ENCODE assay signal across 8 cellular contexts in the genomic region with DNA sequence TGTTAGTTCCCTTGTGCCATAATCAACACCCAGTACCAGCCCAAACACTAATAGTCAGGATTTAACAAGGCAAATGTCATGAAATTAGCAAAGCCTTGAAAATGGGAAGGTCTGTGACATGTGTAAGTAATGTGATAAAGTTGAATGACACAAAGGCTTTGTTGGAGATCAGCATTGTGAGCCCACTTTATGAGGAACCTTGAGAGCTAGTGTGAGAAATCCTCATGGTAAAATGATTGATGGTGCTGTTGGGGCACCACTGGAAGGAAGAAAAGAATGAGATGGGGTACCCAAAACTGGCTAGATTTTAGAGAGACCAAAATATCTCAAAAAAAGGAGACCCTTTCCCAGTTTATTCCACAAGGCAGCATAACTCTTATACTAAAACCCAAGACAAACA. TPM values are rescaled to one million over a fixed set of nuclear protein-coding genes. Genes with fewer than 3 reads are reported as not detected.
DNase-seq lines count a peak whose midpoint lies in the region; ATAC-seq, FAIRE-seq and TF ChIP-seq lines count a peak whose summit lies in the region.

No MANE protein-coding gene starts in this region.

- BruUV-seq in OCI-LY7 (replicated peaks; lab: Mats Ljungman, UMichigan) (no TSS peak), endothelial cell of umbilical vein (replicated peaks; lab: Mats Ljungman, UMichigan) (no TSS peak)

- FAIRE-seq in endothelial cell of umbilical vein (lab: Jason Lieb, UNC) (no peak), GM19239 (lab: Jason Lieb, UNC) (no peak)

- DNase-seq in NCI-H1694 (lab: John Stamatoyannopoulos, UW) (peak; percentile 0), NCI-H1694 treated with DMSO at 0.1 percent for 48 hours (lab: John Stamatoyannopoulos, UW) (no peak), OCI-LY7 (ENCODE audit: low spot score) (peak; percentile 38), endothelial cell of umbilical vein (ENCODE audit: low read depth, low spot score) (no peak), sigmoid colon (no peak), GM19239 (ENCODE audit: insufficient read length, low spot score) (no peak)

- H3K36me3 ChIP-seq in OCI-LY7 (ENCODE audit: insufficient read depth, low read length) (peaks cover 4% of the 10 kb centered on the region; the same call in 1 of the 2 replicates), endothelial cell of umbilical vein (ENCODE audit: control insufficient read depth in 2 of 2, extremely low read depth in 1 of 2, insufficient read depth in 2 of 2, low read length in 2 of 2) (no peaks in the 10 kb centered on the region), sigmoid colon (no peaks in the 10 kb centered on the region)

- no peak overlapping the region for H3K9ac ChIP-seq in endothelial cell of umbilical vein (replicated peaks; ENCODE audit: extremely low read depth, insufficient read depth, low read length)

- H3K9me3 ChIP-seq in OCI-LY7 (ENCODE audit: low read length) (no peaks in the 10 kb centered on the region), endothelial cell of umbilical vein (replicated peaks; ENCODE audit: control insufficient read depth, insufficient read depth, low read length) (no peaks in the 10 kb centered on the region), sigmoid colon (no peaks in the 10 kb centered on the region)

- H3K4me2 ChIP-seq in OCI-LY7 (ENCODE audit: low read length): peak overlapping the region; percentile 86
- peak overlapping the region; percentile 85 for H3K4me2 ChIP-seq in endothelial cell of umbilical vein (ENCODE audit: insufficient read depth, low read length)

- H3K79me2 ChIP-seq in OCI-LY7 (ENCODE audit: insufficient read depth, low read depth, low read length): peaks cover 34% of the 10 kb centered on the region
- H3K79me2 ChIP-seq in endothelial cell of umbilical vein (ENCODE audit: control insufficient read depth, insufficient read depth, low read length): peaks cover 24% of the 10 kb centered on the region

- ATAC-seq in HG02852 (IDR thresholded peaks at IDR 0.05; ENCODE audit: unreplicated experiment): no peak
- no peak for ATAC-seq in HG03175 (IDR thresholded peaks at IDR 0.05; ENCODE audit: unreplicated experiment)

- TF ChIP-seq POLR2A in endothelial cell of umbilical vein (IDR thresholded peaks at IDR 0.05; ENCODE audit: low read depth, low read length) (no peak), sigmoid colon (IDR thresholded peaks at IDR 0.05) (no peak)

- peaks cover 12% of the 10 kb centered on the region for H3K4me1 ChIP-seq in OCI-LY7 (ENCODE audit: insufficient read depth, low read length, poor library complexity, severe bottlenecking)
- H3K4me1 ChIP-seq in endothelial cell of umbilical vein (ENCODE audit: control insufficient read depth, extremely low read depth, insufficient read depth, low read length): peaks cover 19% of the 10 kb centered on the region
- H3K4me1 ChIP-seq in sigmoid colon: peaks cover 0 to 31% (median 29%) of the 10 kb centered on the region in 4 donors

- no peaks in the 10 kb centered on the region for H3K9me2 ChIP-seq in OCI-LY7 (ENCODE audit: insufficient read depth, low read length)

- H3K4me3 ChIP-seq in OCI-LY7 (ENCODE audit: low read depth, low read length, poor library complexity, severe bottlenecking) (peak overlapping the region; percentile 97), endothelial cell of umbilical vein (replicated peaks in 1 of 3; ENCODE audit: insufficient read depth in 1 of 3, low read depth in 1 of 3, low read length in 3 of 3) (peak overlapping the region in 1 of 3 experiments; percentile 68), sigmoid colon (peak overlapping the region in 3 of 4 donors; percentile 65 to 87 (median 71))

- TF ChIP-seq CTCF in OCI-LY7 (conservative IDR thresholded peaks at IDR 0.05; ENCODE audit: low read length) (no peak), endothelial cell of umbilical vein (IDR thresholded peaks at IDR 0.05; ENCODE audit: extremely low read depth in 1 of 2, insufficient read depth in 1 of 2, low read depth in 1 of 2, low read length in 2 of 2) (no peak), sigmoid colon (IDR thresholded peaks at IDR 0.05) (no peak)

- intact Hi-C loops in OCI-LY7 (cut with micrococcal nuclease; ENCODE audit: unreplicated experiment) (loop anchor here (1.0 to 5.0 kb wide), 3 partner anchors 20 to 642 kb away; a partner anchor contains a TSS), endothelial cell of umbilical vein (cut with micrococcal nuclease) (loop anchor here (1.0 to 5.0 kb wide), 7 partner anchors 20 to 582 kb away; a partner anchor contains a TSS), sigmoid colon (cut with DNase I) (loop anchor here (1.0 to 2.0 kb wide), 4 partner anchors 21 to 585 kb away; a partner anchor contains a TSS)

- H2AFZ ChIP-seq in OCI-LY7 (ENCODE audit: low read length) (peak overlapping the region; percentile 88), endothelial cell of umbilical vein (ENCODE audit: low read depth, low read length) (peak overlapping the region; percentile 57)

- H3K27ac ChIP-seq in OCI-LY7 (ENCODE audit: low read depth, low read length, poor library complexity, severe bottlenecking) (peak overlapping the region; percentile 56), endothelial cell of umbilical vein (ENCODE audit: insufficient read depth, low read depth, low read length) (no peak overlapping the region), sigmoid colon (peak overlapping the region in 3 of 4 donors; percentile 88 to 97 (median 90))

- CTCF ChIA-PET in OCI-LY7 (lab: Charles Lee; ENCODE audit: unreplicated experiment) (no interaction called here), endothelial cell of umbilical vein (lab: Charles Lee) (interaction anchor here (1.2 to 3.1 kb wide), 6 partner anchors 21 to 268 kb away, joined by 3 to 32 read pairs (median 10); a partner anchor contains a TSS)

- POLR2A ChIA-PET in OCI-LY7 (lab: Charles Lee) (interaction anchor here (0.5 to 1.4 kb wide), 3 partner anchors 46 to 243 kb away, joined by 3 to 7 read pairs (median 4); no protein-coding TSS in a partner anchor), endothelial cell of umbilical vein (lab: Charles Lee) (no interaction called here)

- dilution Hi-C loops in endothelial cell of umbilical vein (cut with MboI; ENCODE audit: extremely low pct_ligation_motif_present, low sequenced_read_pairs): no loop called here

- no peaks in the 10 kb centered on the region for H3K9me1 ChIP-seq in endothelial cell of umbilical vein (replicated peaks; ENCODE audit: control insufficient read depth, extremely low read depth, insufficient read depth, low read length)

- H4K20me1 ChIP-seq in OCI-LY7 (ENCODE audit: insufficient read depth, low read length) (peaks cover 7% of the 10 kb centered on the region; the same call in 1 of the 2 replicates), endothelial cell of umbilical vein (replicated peaks; ENCODE audit: control insufficient read depth, extremely low read depth, insufficient read depth, low read length) (no peaks in the 10 kb centered on the region)

- H3K27me3 ChIP-seq in endothelial cell of umbilical vein (ENCODE audit: control insufficient read depth in 2 of 2, insufficient read depth in 2 of 2, low read length in 2 of 2): no peaks in the 10 kb centered on the region
- no peaks in the 10 kb centered on the region for H3K27me3 ChIP-seq in sigmoid colon

- TF ChIP-seq EP300 in sigmoid colon (IDR thresholded peaks at IDR 0.05): no peak

TF ChIP-seq in endothelial cell of umbilical vein, 7 proteins besides CTCF, POLR2A, EP300 and RAD21:
- TF ChIP-seq, protein P1, sequence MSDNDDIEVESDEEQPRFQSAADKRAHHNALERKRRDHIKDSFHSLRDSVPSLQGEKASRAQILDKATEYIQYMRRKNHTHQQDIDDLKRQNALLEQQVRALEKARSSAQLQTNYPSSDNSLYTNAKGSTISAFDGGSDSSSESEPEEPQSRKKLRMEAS (IDR thresholded peaks at IDR 0.05; ENCODE audit: insufficient read depth, insufficient read length): no peak
- TF ChIP-seq GATA2 (IDR thresholded peaks at IDR 0.05; ENCODE audit: insufficient read depth, insufficient read length, low read depth, low read length) (no peak), FOS (IDR thresholded peaks at IDR 0.05; ENCODE audit: borderline replicate concordance, insufficient read depth, low read length) (no peak), POLR2AphosphoS5 (IDR thresholded peaks at IDR 0.05; ENCODE audit: insufficient read depth, low read depth, low read length) (no peak), EZH2 (IDR thresholded peaks at IDR 0.05; ENCODE audit: borderline replicate concordance, low read depth, low read length, severe bottlenecking) (no peak), JUN (IDR thresholded peaks at IDR 0.05; ENCODE audit: borderline replicate concordance, insufficient read depth, insufficient read length, low read depth) (no peak), MYC (IDR thresholded peaks at IDR 0.05; ENCODE audit: low read depth, low read length) (no peak)

RNA-seq across cellular contexts. Expression of a gene that starts 3.3 kb away (rescaled TPM):
- 48.3 and 48.9 TPM in 2 replicates for total RNA-seq in OCI-LY7 (2014; rRNA removed; shearing (Covaris generic))
- total RNA-seq in OCI-LY7 (2022) (47.6 and 59.1 TPM in 2 replicates), endothelial cell of umbilical vein (14.8 and 15.7 TPM in 2 replicates), sigmoid colon (1 to 10 TPM; 5.0 to 10.0 (median 8.4) TPM)
- polyA plus RNA-seq in endothelial cell of umbilical vein (6.2 and 6.5 TPM in 2 replicates), sigmoid colon (1 to 10 TPM; 4.6 to 6.5 (median 4.8) TPM)
- 6.7 and 7.6 TPM in 2 replicates for polyA plus RNA-seq in endothelial cell of umbilical vein (2011; cell fraction: cytosol; rRNA removed)
- 8.2 and 9.4 TPM in 2 replicates for polyA plus RNA-seq in endothelial cell of umbilical vein (2011; cell fraction: nucleus; rRNA removed)
- 6.2 and 10.5 TPM in 2 replicates for polyA plus RNA-seq in endothelial cell of umbilical vein (2012)
- 23.8 and 25.3 TPM in 2 replicates for polyA minus RNA-seq in endothelial cell of umbilical vein
- 24.5 TPM for polyA minus RNA-seq in endothelial cell of umbilical vein (2011; cell fraction: cytosol; rRNA and poly(A)+ RNA removed)
- 19.1 and 31.3 TPM in 2 replicates for polyA minus RNA-seq in endothelial cell of umbilical vein (2011; cell fraction: nucleus; rRNA and poly(A)+ RNA removed)

RNA-seq across cellular contexts. Expression of a gene that starts 21.1 kb away (rescaled TPM):
- 38.9 and 44.2 TPM in 2 replicates for total RNA-seq in OCI-LY7 (2014; rRNA removed; shearing (Covaris generic))
- total RNA-seq in OCI-LY7 (2022): 35.5 and 38.5 TPM in 2 replicates
- total RNA-seq in endothelial cell of umbilical vein: 47.3 and 53.0 TPM in 2 replicates
- polyA plus RNA-seq in endothelial cell of umbilical vein: 29.8 and 30.7 TPM in 2 replicates
- 61.9 and 64.9 TPM in 2 replicates for polyA plus RNA-seq in endothelial cell of umbilical vein (2011; cell fraction: cytosol; rRNA removed)
- polyA plus RNA-seq in endothelial cell of umbilical vein (2011; cell fraction: nucleus; rRNA removed): 40.6 and 55.2 TPM in 2 replicates
- polyA plus RNA-seq in endothelial cell of umbilical vein (2012): 61.3 and 109 TPM in 2 replicates
- 38.7 and 43.2 TPM in 2 replicates for polyA minus RNA-seq in endothelial cell of umbilical vein
- 9.4 TPM for polyA minus RNA-seq in endothelial cell of umbilical vein (2011; cell fraction: cytosol; rRNA and poly(A)+ RNA removed)
- 20.3 and 27.8 TPM in 2 replicates for polyA minus RNA-seq in endothelial cell of umbilical vein (2011; cell fraction: nucleus; rRNA and poly(A)+ RNA removed)
- total RNA-seq in sigmoid colon: 10 to 100 TPM; 33.0 to 64.6 (median 53.8) TPM
- polyA plus RNA-seq in sigmoid colon: 10 to 100 TPM; 28.9 to 31.0 (median 30.0) TPM

Comparison
In these comparisons a context has a peak if more than half of its experiments do, and no peak if none do; other contexts are left out.
1. DNase-seq: peak in NCI-H1694 (single experiment) and OCI-LY7 (single experiment); none in NCI-H1694 treated with DMSO at 0.1 percent for 48 hours (single experiment), endothelial cell of umbilical vein (single experiment), sigmoid colon (single experiment) and GM19239 (single experiment).